ENCODE assay signal across 10 cellular contexts in genomic region chr1:70222716-70223235, GRCh38. TPM values are rescaled to one million over a fixed set of nuclear protein-coding genes. Genes with fewer than 3 reads are reported as not detected.
DNase-seq lines count a peak whose midpoint lies in the region; ATAC-seq, FAIRE-seq and TF ChIP-seq lines count a peak whose summit lies in the region.
"Had no signal": no experiment of that assay in that cellular context is flagged by ENCODE, and none has a peak within 500 bp of the region (broad histone marks: within the 10 kb centered on the region; RNA-seq: fewer than 3 reads in every experiment).

No MANE protein-coding gene starts in this region.

- H3K4me1 ChIP-seq in OCI-LY3 (ENCODE audit: low read length) (peaks cover 31% of the 10 kb centered on the region), endocrine pancreas (ENCODE audit: control insufficient read depth, insufficient read depth, low read length) (peaks cover 39% of the 10 kb centered on the region), neutrophil (ENCODE audit: control insufficient read depth in 1 of 2, insufficient read depth in 1 of 2, low read depth in 1 of 2, low read length in 1 of 2) (peaks cover 28 to 29% of the 10 kb centered on the region in 2 experiments)

- peak overlapping the region; percentile 82 for H3K4me2 ChIP-seq in OCI-LY3 (ENCODE audit: low read length)

- peaks cover 38% of the 10 kb centered on the region for H4K20me1 ChIP-seq in OCI-LY3 (ENCODE audit: insufficient read depth, low read length)

- H3K27me3 ChIP-seq in OCI-LY3 (ENCODE audit: low read depth, low read length) (no peaks in the 10 kb centered on the region), endocrine pancreas (ENCODE audit: control insufficient read depth, insufficient read depth, low read length) (no peaks in the 10 kb centered on the region), neutrophil (no peaks in the 10 kb centered on the region)

- H3K9me3 ChIP-seq in OCI-LY3 (ENCODE audit: insufficient read depth, low read length) (no peaks in the 10 kb centered on the region), endocrine pancreas (ENCODE audit: control insufficient read depth, low read length) (no peaks in the 10 kb centered on the region), neutrophil (no peaks in the 10 kb centered on the region)

- DNase-seq in Calu3 (no peak), DMS53 treated with DMSO at 0.1 percent for 48 hours (lab: John Stamatoyannopoulos, UW; ENCODE audit: unreplicated experiment) (no peak), GM12891 (ENCODE audit: insufficient read length, low spot score) (no peak), NOMO-1 treated with dmso at 0.1 percent for 144 hours (lab: John Stamatoyannopoulos, UW; ENCODE audit: unreplicated experiment) (no peak)
- DNase-seq: dermis blood vessel endothelial cell, NCI-H187 had no signal

- peak overlapping the region; percentile 89 for H3K4me3 Mint-ChIP-seq in Calu3 (ENCODE audit: low read depth, unreplicated experiment)

- CTCF ChIA-PET in Calu3 (lab: Charles Lee): interaction anchor here (0.6 kb wide), 1 partner anchor 59 kb away, joined by 6 read pairs; no protein-coding TSS in a partner anchor

- intact Hi-C loops in Calu3 (cut with micrococcal nuclease; ENCODE audit: unreplicated experiment): loop anchor here (5.0 kb wide), 1 partner anchor 190 kb away; the partner anchor contains the start of gene CTH

- H3K9ac ChIP-seq in OCI-LY3 (ENCODE audit: low read length) (peak overlapping the region; percentile 85), endocrine pancreas (ENCODE audit: control insufficient read depth, insufficient read depth, low read length) (no peak overlapping the region)

- no TSS peak for BruUV-seq in Calu3 (replicated peaks; lab: Mats Ljungman, UMichigan)

- no peak overlapping the region for H2AFZ ChIP-seq in OCI-LY3 (ENCODE audit: low read depth, low read length)

- TF ChIP-seq POLR2A in GM12891 (IDR thresholded peaks at IDR 0.05; ENCODE audit: low read depth, low read length): no peak

- peaks cover 33% of the 10 kb centered on the region for H3K36me3 Mint-ChIP-seq in Calu3 (ENCODE audit: insufficient read depth, unreplicated experiment)

- peak overlapping the region; percentile 95 for H3K27ac Mint-ChIP-seq in Calu3 (ENCODE audit: unreplicated experiment)

- TF ChIP-seq CTCF in Calu3 (IDR thresholded peaks at IDR 0.05; ENCODE audit: unreplicated experiment) (no peak), OCI-LY3 (IDR thresholded peaks at IDR 0.05; ENCODE audit: low read depth, low read length) (no peak), neutrophil (IDR thresholded peaks at IDR 0.05) (no peak)

- H3K27ac ChIP-seq in OCI-LY3 (ENCODE audit: low read length) (no peak overlapping the region; the same call in 1 of the 2 replicates), neutrophil (peak overlapping the region; percentile 95)

- peaks cover 38% of the 10 kb centered on the region for H3K36me3 ChIP-seq in OCI-LY3 (replicated peaks; ENCODE audit: low read depth, low read length)
- no peaks in the 10 kb centered on the region for H3K36me3 ChIP-seq in endocrine pancreas (ENCODE audit: control insufficient read depth, insufficient read depth, low read length)
- H3K36me3 ChIP-seq in neutrophil: peaks cover 15% of the 10 kb centered on the region

- H3K79me2 ChIP-seq in OCI-LY3 (ENCODE audit: low read length): peaks cover 97% of the 10 kb centered on the region

- peak overlapping the region; percentile 89 for H3K4me3 ChIP-seq in OCI-LY3 (ENCODE audit: low read length)
- peak overlapping the region; percentile 91 for H3K4me3 ChIP-seq in endocrine pancreas (ENCODE audit: control insufficient read depth, insufficient read depth, low read length)
- H3K4me3 ChIP-seq in neutrophil (ENCODE audit: low read depth in 1 of 2, low read length in 1 of 2): no peak overlapping the region

- no peak for FAIRE-seq in GM12891 (lab: Jason Lieb, UNC)

- H3K4me1 Mint-ChIP-seq in Calu3 (ENCODE audit: low read depth, unreplicated experiment): peaks cover 33% of the 10 kb centered on the region

- ATAC-seq in HG02763 (IDR thresholded peaks at IDR 0.05; ENCODE audit: unreplicated experiment): no peak

- no peaks in the 10 kb centered on the region for H3K9me3 Mint-ChIP-seq in Calu3 (ENCODE audit: low read depth, unreplicated experiment)

- H3K27me3 Mint-ChIP-seq in Calu3 (ENCODE audit: unreplicated experiment): no peaks in the 10 kb centered on the region

TF ChIP-seq in GM12891, 5 proteins besides CTCF, POLR2A, EP300 and RAD21:
- no peak for TF ChIP-seq POU2F2 (IDR thresholded peaks at IDR 0.05; ENCODE audit: low read depth, low read length)
- TF ChIP-seq SPI1 (IDR thresholded peaks at IDR 0.05; ENCODE audit: low read depth, low read length): no peak
- no peak for TF ChIP-seq PAX5 (IDR thresholded peaks at IDR 0.05; ENCODE audit: insufficient read depth, low read length, severe bottlenecking)
- TF ChIP-seq TAF1 (IDR thresholded peaks at IDR 0.05; ENCODE audit: low read depth, low read length): no peak
- no peak for TF ChIP-seq POLR2AphosphoS5 (IDR thresholded peaks at IDR 0.05; ENCODE audit: low read depth, low read length)

RNA-seq across cellular contexts. Expression of gene SRSF11, which starts 1.6 kb away (rescaled TPM):
- total RNA-seq in Calu3 (2022): 143 and 148 TPM in 2 replicates
- 137 TPM for polyA plus RNA-seq in GM12891 (2012; ENCODE audit: low read depth, missing spikeins)

RNA-seq across cellular contexts. Expression of gene LRRC40, which starts 17.4 kb away (rescaled TPM):
- 15.8 and 16.0 TPM in 2 replicates for total RNA-seq in Calu3 (2022)
- polyA plus RNA-seq in GM12891 (2012; ENCODE audit: low read depth, missing spikeins): 8.2 TPM

Comparison
In these comparisons a context has a peak if more than half of its experiments do, and no peak if none do; other contexts are left out.
1. H3K4me3 ChIP-seq: peak in OCI-LY3 (single experiment) and endocrine pancreas (single experiment); none in neutrophil (0 of 2).